1 cellular context compared by ENCODE assay signal in the genomic region with DNA sequence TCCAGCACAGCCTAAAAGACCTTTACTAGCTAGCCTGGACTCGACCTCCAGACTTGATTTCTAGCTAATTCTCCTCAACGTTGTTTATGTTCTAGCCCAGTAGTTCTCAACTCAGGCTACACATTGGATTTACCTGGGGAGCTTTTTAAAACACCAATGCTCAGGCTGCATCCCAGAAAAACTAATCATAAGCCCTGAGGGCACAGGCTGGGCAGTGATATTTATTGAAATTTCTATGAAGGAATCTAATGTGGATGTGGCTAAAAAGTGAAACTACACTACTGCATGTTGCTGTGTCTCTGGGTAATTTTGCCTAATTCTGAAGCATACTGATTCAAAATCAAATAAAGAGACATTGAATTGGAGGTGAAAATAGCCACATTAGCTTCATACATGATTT.
TF ChIP-seq lines count a peak whose summit lies in the region.

No MANE protein-coding gene starts in this region.

TF ChIP-seq in SK-N-SH, 30 proteins besides CTCF, POLR2A, EP300 and RAD21 (continued from another document):
- TF ChIP-seq RCOR1 (IDR thresholded peaks at IDR 0.05; ENCODE audit: low read length): no peak
- TF ChIP-seq, protein P1, sequence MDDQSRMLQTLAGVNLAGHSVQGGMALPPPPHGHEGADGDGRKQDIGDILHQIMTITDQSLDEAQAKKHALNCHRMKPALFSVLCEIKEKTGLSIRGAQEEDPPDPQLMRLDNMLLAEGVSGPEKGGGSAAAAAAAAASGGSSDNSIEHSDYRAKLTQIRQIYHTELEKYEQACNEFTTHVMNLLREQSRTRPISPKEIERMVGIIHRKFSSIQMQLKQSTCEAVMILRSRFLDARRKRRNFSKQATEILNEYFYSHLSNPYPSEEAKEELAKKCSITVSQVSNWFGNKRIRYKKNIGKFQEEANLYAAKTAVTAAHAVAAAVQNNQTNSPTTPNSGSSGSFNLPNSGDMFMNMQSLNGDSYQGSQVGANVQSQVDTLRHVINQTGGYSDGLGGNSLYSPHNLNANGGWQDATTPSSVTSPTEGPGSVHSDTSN (IDR thresholded peaks at IDR 0.05): no peak
- no peak for TF ChIP-seq GABPA (IDR thresholded peaks at IDR 0.05; ENCODE audit: low read depth)
- no peak for TF ChIP-seq NRF1 (IDR thresholded peaks at IDR 0.05; ENCODE audit: low read depth, low read length)
- TF ChIP-seq RFX5 (IDR thresholded peaks at IDR 0.05; ENCODE audit: low read length): no peak
TF ChIP-seq in SK-N-SH: peak in this region for 0.
